Comparison of ENCODE assay signal across 11 cellular contexts in the genomic region with DNA sequence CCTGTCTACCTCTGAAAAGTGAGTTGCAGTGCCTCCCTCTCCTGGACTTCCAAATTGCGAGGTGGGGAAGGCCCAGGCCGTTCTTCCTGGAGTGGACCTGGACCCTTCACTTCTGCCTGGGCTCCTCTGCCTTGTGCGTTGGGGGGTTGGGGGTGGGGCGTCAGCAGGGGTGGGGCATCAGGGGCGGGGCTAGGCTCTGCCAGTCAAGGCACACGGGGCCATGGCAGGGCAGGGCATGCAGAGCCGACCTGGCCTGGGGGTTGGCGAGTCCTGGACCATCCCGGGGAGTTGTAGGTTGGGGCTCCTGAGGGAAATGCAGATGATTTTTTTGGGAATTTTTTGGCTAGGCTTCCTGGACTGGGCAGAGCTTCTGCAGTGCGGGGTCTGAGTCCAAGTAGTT.
A peak's percentile ranks its signal among the peaks of the same experiment; 100 is the strongest.
DNase-seq lines count a peak whose midpoint lies in the region; ATAC-seq and TF ChIP-seq lines count a peak whose summit lies in the region.
"Had no signal": no experiment of that assay in that cellular context is flagged by ENCODE, and none has a peak within 500 bp of the region (broad histone marks: within the 10 kb centered on the region; RNA-seq: fewer than 3 reads in every experiment).

No MANE protein-coding gene starts in this region.

- peaks cover 19% of the 10 kb centered on the region for H3K4me1 ChIP-seq in BLaER1
- no peaks in the 10 kb centered on the region for H3K4me1 ChIP-seq in uterus

- H3K9me3 Mint-ChIP-seq in activated T-helper 2 cell treated with anti-CD3 and anti-CD28 coated beads, Interferon-gamma antibody, Interleukin-2, Interleukin-4, amounts not matched to agents 10 μg/mL and 5 μg/mL and 100 μg/mL, durations not matched to agents 14 hours and 24 hours and 36 hours, result peaks cover 26% of the 10 kb centered on the region

- no peaks in the 10 kb centered on the region for H3K27me3 Mint-ChIP-seq in activated T-helper 2 cell treated with anti-CD3 and anti-CD28 coated beads, Interferon-gamma antibody, Interleukin-2, Interleukin-4, amounts not matched to agents 10 μg/mL and 5 μg/mL and 100 μg/mL, durations not matched to agents 14 hours and 24 hours and 36 hours (ENCODE audit: low read depth)
- H3K27me3 Mint-ChIP-seq: type B pancreatic cell had no signal

- H3K4me2 ChIP-seq in BLaER1, result peak overlapping the region; percentile 64

- peak overlapping the region; percentile 31 for H3K27ac Mint-ChIP-seq in activated T-helper 2 cell treated with anti-CD3 and anti-CD28 coated beads, Interferon-gamma antibody, Interleukin-2, Interleukin-4, amounts not matched to agents 10 μg/mL and 5 μg/mL and 100 μg/mL, durations not matched to agents 14 hours and 24 hours and 36 hours
- H3K27ac Mint-ChIP-seq: type B pancreatic cell had no signal

- ATAC-seq in GM18498 (IDR thresholded peaks at IDR 0.05; ENCODE audit: unreplicated experiment) (peak; percentile 12), HG02588 (IDR thresholded peaks at IDR 0.05; ENCODE audit: unreplicated experiment) (peak; percentile 35), GM19328 (IDR thresholded peaks at IDR 0.05; ENCODE audit: unreplicated experiment) (no peak)

- intact Hi-C loops in activated T-helper 2 cell treated with anti-CD3 and anti-CD28 coated beads, Interferon-gamma antibody, Interleukin-2, Interleukin-4, amounts not matched to agents 10 μg/mL and 5 μg/mL and 100 μg/mL, durations not matched to agents 14 hours and 24 hours and 36 hours (cut with micrococcal nuclease), result no loop called here
- intact Hi-C loops in uterus (cut with DNase I; ENCODE audit: low total_unique reads), result no loop called here

- H3K27ac ChIP-seq in BLaER1 (no peak overlapping the region), uterus (no peak overlapping the region)

- peaks cover 94% of the 10 kb centered on the region for H4K20me1 ChIP-seq in BLaER1

- H3K4me1 Mint-ChIP-seq in activated T-helper 2 cell treated with anti-CD3 and anti-CD28 coated beads, Interferon-gamma antibody, Interleukin-2, Interleukin-4, amounts not matched to agents 10 μg/mL and 5 μg/mL and 100 μg/mL, durations not matched to agents 14 hours and 24 hours and 36 hours (ENCODE audit: low read depth), result peaks cover 29% of the 10 kb centered on the region

- H3K4me3 ChIP-seq in BLaER1 (no peak overlapping the region), uterus (no peak overlapping the region)

- no peaks in the 10 kb centered on the region for H3K27me3 ChIP-seq in BLaER1
- no peaks in the 10 kb centered on the region for H3K27me3 ChIP-seq in uterus

- no peak overlapping the region for H3K4me3 Mint-ChIP-seq in activated T-helper 2 cell treated with anti-CD3 and anti-CD28 coated beads, Interferon-gamma antibody, Interleukin-2, Interleukin-4, amounts not matched to agents 10 μg/mL and 5 μg/mL and 100 μg/mL, durations not matched to agents 14 hours and 24 hours and 36 hours (ENCODE audit: low read depth)
- H3K4me3 Mint-ChIP-seq: type B pancreatic cell had no signal

- peaks cover 34% of the 10 kb centered on the region for H3K9me3 ChIP-seq in BLaER1
- H3K9me3 ChIP-seq in uterus, result peaks cover 0 to 3% of the 10 kb centered on the region in 2 donors

- peaks cover 48% of the 10 kb centered on the region for H3K36me3 Mint-ChIP-seq in activated T-helper 2 cell treated with anti-CD3 and anti-CD28 coated beads, Interferon-gamma antibody, Interleukin-2, Interleukin-4, amounts not matched to agents 10 μg/mL and 5 μg/mL and 100 μg/mL, durations not matched to agents 14 hours and 24 hours and 36 hours (ENCODE audit: low read depth)

- TF ChIP-seq POLR2A in uterus (IDR thresholded peaks at IDR 0.05), result no peak

- no peak for TF ChIP-seq CTCF in uterus (IDR thresholded peaks at IDR 0.05)

- H3K36me3 ChIP-seq in BLaER1 (peaks cover 67% of the 10 kb centered on the region), uterus (no peaks in the 10 kb centered on the region)

- no peak for DNase-seq in activated T-helper 2 cell treated with anti-CD3 and anti-CD28 coated beads, Interferon-gamma antibody, Interleukin-2, Interleukin-4, amounts not matched to agents 10 μg/mL and 5 μg/mL and 100 μg/mL, durations not matched to agents 14 hours and 24 hours and 36 hours (ENCODE audit: low spot score)
- DNase-seq in uterus (no peak), NCI-H226 (no peak)
- DNase-seq in activated CD8-positive, alpha-beta memory T cell treated with anti-CD3 and anti-CD28 coated beads, Interleukin-2, amount 50 U/mL, for 4 hours, result no peak
- DNase-seq: mesenchymal stem cell, NCI-H1436 treated with DMSO at 0.1 percent for 48 hours had no signal

- H3K9ac ChIP-seq in BLaER1, result no peak overlapping the region
